Comparison of ENCODE assay signal across 2 cellular contexts in genomic region chr20:31707258-31707615, GRCh38.
TF ChIP-seq lines count a peak whose summit lies in the region.

No MANE protein-coding gene starts in this region.

TF ChIP-seq in HepG2, 621 proteins besides CTCF, POLR2A, EP300 and RAD21 (continues in another document):
- no peak for TF ChIP-seq REST (IDR thresholded peaks at IDR 0.05; ENCODE audit: borderline replicate concordance in 1 of 2, low read depth in 1 of 2, low read length in 2 of 2)
- TF ChIP-seq HDAC2 (CRISPR knock-in tag; IDR thresholded peaks at IDR 0.05) = no peak
- TF ChIP-seq FUBP1 (CRISPR knock-in tag; IDR thresholded peaks at IDR 0.05; ENCODE audit: borderline replicate concordance) = no peak
- no peak for TF ChIP-seq NR3C1 (CRISPR knock-in tag; IDR thresholded peaks at IDR 0.05)
- TF ChIP-seq ZNF720 (CRISPR knock-in tag; IDR thresholded peaks at IDR 0.05) = no peak
- 0 out of 2 replicates have a peak, but pooled peaks have one; percentile 15 for TF ChIP-seq ADNP (CRISPR knock-in tag; IDR thresholded peaks at IDR 0.05)
- TF ChIP-seq ZFYVE20 (CRISPR knock-in tag; IDR thresholded peaks at IDR 0.05; ENCODE audit: borderline replicate concordance, low read depth) = no peak
- TF ChIP-seq ZMYM3 (CRISPR knock-in tag; IDR thresholded peaks at IDR 0.05) = no peak
- TF ChIP-seq STAG1 (CRISPR knock-in tag; IDR thresholded peaks at IDR 0.05) = no peak
- TF ChIP-seq ZGPAT (CRISPR knock-in tag; IDR thresholded peaks at IDR 0.05) = no peak
- TF ChIP-seq ZNF781 (CRISPR knock-in tag; IDR thresholded peaks at IDR 0.05; ENCODE audit: borderline replicate concordance, not compliant biosample characterization) = peak; percentile 32
- TF ChIP-seq NFYC (CRISPR knock-in tag; IDR thresholded peaks at IDR 0.05) = no peak
- TF ChIP-seq KDM1A (CRISPR knock-in tag; IDR thresholded peaks at IDR 0.05) = no peak
- TF ChIP-seq ZNF605 (CRISPR knock-in tag; IDR thresholded peaks at IDR 0.05) = no peak
- 0 out of 2 replicates have a peak, but pooled peaks have one; percentile 36 for TF ChIP-seq ZFP36L1 (CRISPR knock-in tag; IDR thresholded peaks at IDR 0.05)
- TF ChIP-seq ZFP91 (CRISPR knock-in tag; IDR thresholded peaks at IDR 0.05; ENCODE audit: borderline replicate concordance) = peak; percentile 13; the same call in 1 of the 2 replicates
- no peak for TF ChIP-seq HHEX (CRISPR knock-in tag; IDR thresholded peaks at IDR 0.05)
- 0 out of 2 replicates have a peak, but pooled peaks have one; percentile 8 for TF ChIP-seq THAP7 (CRISPR knock-in tag; IDR thresholded peaks at IDR 0.05)

TF ChIP-seq in SK-N-SH treated with all-trans-retinoic acid at 6 μM for 48 hours, 23 proteins besides CTCF, POLR2A, EP300 and RAD21:
- TF ChIP-seq PPARA (CRISPR knock-in tag; IDR thresholded peaks at IDR 0.05; ENCODE audit: borderline replicate concordance) (no peak), OSR1 (CRISPR knock-in tag; IDR thresholded peaks at IDR 0.05) (no peak), ARNTL (CRISPR knock-in tag; IDR thresholded peaks at IDR 0.05; ENCODE audit: borderline replicate concordance, low read depth) (no peak), ESRRG (CRISPR knock-in tag; IDR thresholded peaks at IDR 0.05) (no peak), CSRNP3 (CRISPR knock-in tag; IDR thresholded peaks at IDR 0.05) (no peak), SNAI2 (CRISPR knock-in tag; IDR thresholded peaks at IDR 0.05) (no peak), RARB (CRISPR knock-in tag; IDR thresholded peaks at IDR 0.05) (no peak), ZNF70 (CRISPR knock-in tag; IDR thresholded peaks at IDR 0.05) (no peak), ZNF8 (CRISPR knock-in tag; IDR thresholded peaks at IDR 0.05) (no peak), TOX (CRISPR knock-in tag; IDR thresholded peaks at IDR 0.05; ENCODE audit: borderline replicate concordance) (no peak), BACH2 (CRISPR knock-in tag; IDR thresholded peaks at IDR 0.05; ENCODE audit: borderline replicate concordance) (no peak)
TF ChIP-seq in SK-N-SH treated with all-trans-retinoic acid at 6 μM for 48 hours: peak in this region for 0.
